In genomic region chr6:135088232-135088760, GRCh38 we compare ENCODE assay signal across 11 cellular contexts. TPM values are rescaled to one million over a fixed set of nuclear protein-coding genes. Genes with fewer than 3 reads are reported as not detected.
DNase-seq lines count a peak whose midpoint lies in the region; ATAC-seq, FAIRE-seq and TF ChIP-seq lines count a peak whose summit lies in the region.
"Had no signal": no experiment of that assay in that cellular context is flagged by ENCODE, and none has a peak within 500 bp of the region (broad histone marks: within the 10 kb centered on the region; RNA-seq: fewer than 3 reads in every experiment).

No MANE protein-coding gene starts in this region.

- H3K27me3 ChIP-seq in thymus (ENCODE audit: control insufficient read depth, insufficient read depth) (no peaks in the 10 kb centered on the region), osteoblast (ENCODE audit: insufficient read depth, low read length) (peaks cover 28% of the 10 kb centered on the region)
- H3K27me3 ChIP-seq: cardiac muscle cell had no signal

- H3K9me3 ChIP-seq in thymus (ENCODE audit: control insufficient read depth) (no peaks in the 10 kb centered on the region), osteoblast (ENCODE audit: low read depth, low read length) (no peaks in the 10 kb centered on the region)

- WGBS in thymus = 11% methylated on average over 2 of the region's 2 CpGs

- no peaks in the 10 kb centered on the region for H3K9me3 Mint-ChIP-seq in activated naive CD4-positive, alpha-beta T cell treated with anti-CD3 and anti-CD28 coated beads, Interleukin-2, amount 10 ng/mL, durations not matched to agents 7 days and 5 days
- no peaks in the 10 kb centered on the region for H3K9me3 Mint-ChIP-seq in activated T-helper 17 cell treated with anti-CD3 and anti-CD28 coated beads, Interleukin-2, amount 50 U/mL, for 72 hours

- H3K36me3 Mint-ChIP-seq in activated naive CD4-positive, alpha-beta T cell treated with anti-CD3 and anti-CD28 coated beads, Interleukin-2, amount 10 ng/mL, durations not matched to agents 7 days and 5 days = peaks cover 4% of the 10 kb centered on the region
- peaks cover 8% of the 10 kb centered on the region for H3K36me3 Mint-ChIP-seq in activated T-helper 17 cell treated with anti-CD3 and anti-CD28 coated beads, Interleukin-2, amount 50 U/mL, for 72 hours (ENCODE audit: low read depth)

- H3K4me2 ChIP-seq in osteoblast (ENCODE audit: insufficient read depth, low read length) = no peak overlapping the region

- no peaks in the 10 kb centered on the region for H3K79me2 ChIP-seq in osteoblast (ENCODE audit: insufficient read depth, low read length)

- DNase-seq in activated naive CD4-positive, alpha-beta T cell treated with anti-CD3 and anti-CD28 coated beads, Interleukin-2, amount 10 ng/mL, durations not matched to agents 7 days and 5 days = no peak
- DNase-seq in activated naive CD4-positive, alpha-beta T cell treated with Interleukin-2 at 50 U/mL for 16 hours = no peak
- no peak for DNase-seq in H54 (ENCODE audit: insufficient read length, low spot score)
- no peak for DNase-seq in osteoblast (ENCODE audit: insufficient read length, low spot score, missing footprints)
- DNase-seq: NCI-H1092 treated with DMSO at 0.1 percent for 48 hours; stimulated activated CD4-positive, alpha-beta T cell treated with anti-CD3 and anti-CD28 coated beads, Interleukin-12 subunit alpha, Interleukin-12 subunit beta, amount 100 ng/mL, for 4 hours had no signal

- TF ChIP-seq POLR2A in H54 (IDR thresholded peaks at IDR 0.05; ENCODE audit: low read depth, low read length) = no peak

- ATAC-seq in HG03196 (IDR thresholded peaks at IDR 0.05; ENCODE audit: unreplicated experiment) (peak; percentile 7), HG02970 (IDR thresholded peaks at IDR 0.05; ENCODE audit: low FRiP score, unreplicated experiment) (no peak)
- peak; percentile 15 for ATAC-seq in activated T-helper 17 cell treated with anti-CD3 and anti-CD28 coated beads, Interleukin-2, amount 50 U/mL, for 72 hours (replicated peaks)

- peak overlapping the region; percentile 53 for H3K4me3 Mint-ChIP-seq in activated naive CD4-positive, alpha-beta T cell treated with anti-CD3 and anti-CD28 coated beads, Interleukin-2, amount 10 ng/mL, durations not matched to agents 7 days and 5 days
- H3K4me3 Mint-ChIP-seq in activated T-helper 17 cell treated with anti-CD3 and anti-CD28 coated beads, Interleukin-2, amount 50 U/mL, for 72 hours = peak overlapping the region; percentile 76

- H3K27ac ChIP-seq in thymus (ENCODE audit: low read depth) (peak overlapping the region; percentile 96), osteoblast (ENCODE audit: low read depth, low read length) (no peak overlapping the region)
- H3K27ac ChIP-seq: cardiac muscle cell had no signal

- H4K20me1 ChIP-seq in osteoblast (ENCODE audit: insufficient read depth, low read length) = no peaks in the 10 kb centered on the region

- peak overlapping the region; percentile 94 for H3K27ac Mint-ChIP-seq in activated naive CD4-positive, alpha-beta T cell treated with anti-CD3 and anti-CD28 coated beads, Interleukin-2, amount 10 ng/mL, durations not matched to agents 7 days and 5 days
- H3K27ac Mint-ChIP-seq in activated T-helper 17 cell treated with anti-CD3 and anti-CD28 coated beads, Interleukin-2, amount 50 U/mL, for 72 hours = peak overlapping the region; percentile 91

- H3K36me3 ChIP-seq in thymus (ENCODE audit: control insufficient read depth, insufficient read depth) = no peaks in the 10 kb centered on the region
- H3K36me3 ChIP-seq in osteoblast (ENCODE audit: insufficient read depth, low read length) = no peaks in the 10 kb centered on the region
- H3K36me3 ChIP-seq: cardiac muscle cell had no signal

- peaks cover 71% of the 10 kb centered on the region for H3K4me1 Mint-ChIP-seq in activated naive CD4-positive, alpha-beta T cell treated with anti-CD3 and anti-CD28 coated beads, Interleukin-2, amount 10 ng/mL, durations not matched to agents 7 days and 5 days
- H3K4me1 Mint-ChIP-seq in activated T-helper 17 cell treated with anti-CD3 and anti-CD28 coated beads, Interleukin-2, amount 50 U/mL, for 72 hours = peaks cover 59% of the 10 kb centered on the region

- H2AFZ ChIP-seq in osteoblast (ENCODE audit: low read length) = no peak overlapping the region

- no peak for TF ChIP-seq CTCF in osteoblast (IDR thresholded peaks at IDR 0.05; ENCODE audit: extremely low read depth, low read depth, low read length)

- no peaks in the 10 kb centered on the region for H3K27me3 Mint-ChIP-seq in activated naive CD4-positive, alpha-beta T cell treated with anti-CD3 and anti-CD28 coated beads, Interleukin-2, amount 10 ng/mL, durations not matched to agents 7 days and 5 days
- H3K27me3 Mint-ChIP-seq in activated T-helper 17 cell treated with anti-CD3 and anti-CD28 coated beads, Interleukin-2, amount 50 U/mL, for 72 hours = no peaks in the 10 kb centered on the region

- H3K4me1 ChIP-seq in thymus (ENCODE audit: control insufficient read depth, insufficient read depth, low read length) = peaks cover 40% of the 10 kb centered on the region
- peaks cover 4% of the 10 kb centered on the region for H3K4me1 ChIP-seq in osteoblast (ENCODE audit: insufficient read depth, low read length)

- H3K4me3 ChIP-seq in thymus (ENCODE audit: low read length) = peak overlapping the region; percentile 40
- H3K4me3 ChIP-seq in osteoblast (ENCODE audit: insufficient read depth, low read length) = no peak overlapping the region
- H3K4me3 ChIP-seq: cardiac muscle cell had no signal

- no peak for FAIRE-seq in H54 (lab: Jason Lieb, UNC)

- CTCF ChIA-PET in activated naive CD4-positive, alpha-beta T cell treated with anti-CD3 and anti-CD28 coated beads, Interleukin-2, amount 10 ng/mL, durations not matched to agents 7 days and 5 days (lab: Charles Lee) = interaction anchor here (0.6 to 3.6 kb wide), 17 partner anchors 12 to 351 kb away, joined by 3 to 24 read pairs (median 5); partner anchors contain the start of genes HBS1L and MYB

RNA-seq across cellular contexts. Expression of gene HBS1L, which starts 33.7 kb away (rescaled TPM):
- total RNA-seq in activated T-helper 17 cell treated with anti-CD3 and anti-CD28 coated beads, Interleukin-2, amount 50 U/mL, for 72 hours = 100 to 1,000 TPM; 149 to 167 TPM
- polyA plus RNA-seq in thymus = 49.4 TPM
- 86.9 and 94.8 TPM in 2 replicates for total RNA-seq in osteoblast
